In the genomic region with DNA sequence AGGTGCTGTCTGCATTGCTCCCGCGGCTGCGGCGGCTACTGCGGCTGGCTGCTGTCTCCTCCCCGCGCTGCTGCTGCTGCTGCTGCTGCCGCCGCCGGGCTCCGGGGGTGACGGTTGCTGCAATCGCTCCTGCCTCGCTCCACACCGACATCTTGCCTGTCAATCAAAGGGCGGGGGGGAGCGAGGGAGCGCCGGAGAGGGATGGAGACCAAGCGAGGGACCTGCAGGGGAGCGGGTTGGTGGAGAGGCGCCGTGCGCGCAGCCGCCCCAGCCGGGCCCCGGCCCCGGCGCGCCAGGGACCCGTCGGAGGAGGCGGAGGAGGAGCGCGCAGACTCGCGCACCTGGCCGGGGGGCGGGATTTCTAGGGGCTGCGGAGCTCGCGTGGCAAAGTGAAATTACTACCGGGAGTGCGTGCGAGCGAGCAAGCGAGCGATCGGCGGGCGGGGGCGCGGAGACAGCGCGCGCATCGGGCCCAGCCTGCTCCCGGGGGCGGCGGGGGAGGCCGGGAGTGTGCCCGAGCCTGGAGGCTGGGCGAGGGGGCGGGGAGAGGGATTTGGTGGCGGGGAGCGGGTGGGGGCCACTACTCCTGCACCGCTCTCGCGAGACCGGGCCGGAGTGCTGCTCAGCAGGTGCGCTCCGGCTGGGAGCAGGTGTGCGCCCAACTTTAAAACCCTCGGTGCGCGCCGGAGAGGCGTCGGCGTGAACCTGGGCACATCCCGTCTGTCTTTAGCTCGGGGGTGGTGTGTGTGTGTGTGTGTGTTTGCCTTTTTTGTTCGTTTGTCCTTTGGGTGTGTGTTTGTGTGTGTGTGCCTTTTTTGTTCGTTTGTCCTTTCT, we compare ENCODE assay signal across 8 cellular contexts. TPM values are rescaled to one million over a fixed set of nuclear protein-coding genes. Genes with fewer than 3 reads are reported as not detected.
DNase-seq lines count a peak whose midpoint lies in the region; ATAC-seq and TF ChIP-seq lines count a peak whose summit lies in the region.

A gene (minus strand): TSS at position 165 of the 834 bp plus-strand sequence. CDS start 735 bp downstream, outside the sequence.

- 0 out of 2 replicates have a peak, but pooled peaks cover 4% of the 10 kb centered on the region for H3K9me2 ChIP-seq in GM23338 (ENCODE audit: insufficient read depth)

- H4K20me1 ChIP-seq in GM23338 (replicated peaks; ENCODE audit: insufficient read depth) = no peaks in the 10 kb centered on the region; the same call in 1 of the 2 replicates

- peaks cover 5% of the 10 kb centered on the region; the same call in 1 of the 2 replicates for H3F3A ChIP-seq in GM23338 (replicated peaks; ENCODE audit: low read depth)

- H3K79me2 ChIP-seq in GM23338 (replicated peaks; ENCODE audit: insufficient read depth) = 0 out of 2 replicates have a peak, but pooled peaks cover 4% of the 10 kb centered on the region

- H3K27me3 Mint-ChIP-seq in GM23338 (ENCODE audit: insufficient read depth, low read depth, poor library complexity) = peaks cover 30% of the 10 kb centered on the region

- peaks cover 14% of the 10 kb centered on the region for H3K36me3 Mint-ChIP-seq in GM23338 (ENCODE audit: low read depth)

- H2AFZ ChIP-seq in GM23338 = peak within 1 kb of the TSS; percentile 94

- H3K4me3 Mint-ChIP-seq in GM23338 = peak within 1 kb of the TSS; percentile 88

- H3K27ac Mint-ChIP-seq in GM23338 = peak within 1 kb of the TSS; percentile 94

- TF ChIP-seq CTCF in GM23338 (conservative IDR thresholded peaks at IDR 0.05; ENCODE audit: low read depth in 2 of 2) = no peak
- no peak for TF ChIP-seq CTCF in VCaP (conservative IDR thresholded peaks at IDR 0.05)
- no peak for TF ChIP-seq CTCF in lung (IDR thresholded peaks at IDR 0.05; ENCODE audit: control extremely low read depth, extremely low read depth)

- intact Hi-C loops in sciatic nerve (cut with DNase I) = no loop called here

- H3K4me1 ChIP-seq in GM23338 (ENCODE audit: insufficient read depth) = peaks cover 17% of the 10 kb centered on the region
- peaks cover 0 to 3% of the 10 kb centered on the region in 2 donors for H3K4me1 ChIP-seq in lung (ENCODE audit: control insufficient read depth in 2 of 2, insufficient read depth in 2 of 2, low read length in 2 of 2)

- ATAC-seq in GM23338 = peak; percentile 91
- peak; percentile 78 for ATAC-seq in lung (ENCODE audit: insufficient read depth, low FRiP score)
- no peak for ATAC-seq in sciatic nerve

- peaks cover 36% of the 10 kb centered on the region for H3K9me3 Mint-ChIP-seq in GM23338

- H3K27me3 ChIP-seq in GM23338 (ENCODE audit: insufficient read depth) (peaks cover 7% of the 10 kb centered on the region; the same call in 1 of the 2 replicates), lung (ENCODE audit: control insufficient read depth, insufficient read depth) (peaks cover 3% of the 10 kb centered on the region)

- H3K4me1 Mint-ChIP-seq in GM23338 = peaks cover 27% of the 10 kb centered on the region

- DNase-seq in DMS53 (lab: John Stamatoyannopoulos, UW) (peak; percentile 99), GM23338 (ENCODE audit: low spot score) (peak; percentile 96), NCI-H1105 treated with DMSO at 0.1 percent for 48 hours (lab: John Stamatoyannopoulos, UW) (peak; percentile 98), caudate nucleus (lab: John Stamatoyannopoulos, UW) (peak in 56 of 61 donors; percentile 12 to 92 (median 68)), lung (ENCODE audit: low spot score) (peak; percentile 80), sciatic nerve (ENCODE audit: low spot score) (no peak)
- DNase-seq in stimulated activated CD8-positive, alpha-beta memory T cell treated with anti-CD3 and anti-CD28 coated beads, Interleukin-15, amount 100 ng/mL, for 4 hours (ENCODE audit: low read depth in 2 of 2) = peak; percentile 9 to 14

- H3K36me3 ChIP-seq in GM23338 (ENCODE audit: insufficient read depth) (peaks cover 4% of the 10 kb centered on the region; the same call in 1 of the 2 replicates), lung (ENCODE audit: control insufficient read depth in 2 of 2, insufficient read depth in 2 of 2, low read length in 2 of 2) (no peaks in the 10 kb centered on the region)

- H3K9me3 ChIP-seq in lung (ENCODE audit: control insufficient read depth in 2 of 2, insufficient read depth in 1 of 2, low read length in 1 of 2) = peaks cover 0 to 5% of the 10 kb centered on the region in 2 donors

- H3K4me2 ChIP-seq in GM23338 = peak within 1 kb of the TSS; percentile 99

- peak within 1 kb of the TSS; percentile 81 for H3K27ac ChIP-seq in GM23338 (ENCODE audit: low read depth)
- H3K27ac ChIP-seq in VCaP = peak within 1 kb of the TSS; percentile 91
- peak within 1 kb of the TSS; percentile 62 for H3K27ac ChIP-seq in caudate nucleus (ENCODE audit: low read depth, low read length)
- peak within 1 kb of the TSS in 1 of 2 donors; percentile 35 for H3K27ac ChIP-seq in lung (ENCODE audit: low read depth in 1 of 2, low read length in 1 of 2)

- H3K4me3 ChIP-seq in GM23338 (peak within 1 kb of the TSS; percentile 88), lung (peak within 1 kb of the TSS; percentile 32)

- WGBS in lung, 2 donors = 0 to 1% methylated on average over 72 to 85 of the region's 86 CpGs

TF ChIP-seq in GM23338, 12 proteins besides CTCF, POLR2A, EP300 and RAD21:
- TF ChIP-seq ZNF331 (CRISPR knock-in tag; IDR thresholded peaks at IDR 0.05; ENCODE audit: low read depth) (no peak), POLR2AphosphoS5 (IDR thresholded peaks at IDR 0.05; ENCODE audit: low read depth) (peak; percentile 95), NANOG (IDR thresholded peaks at IDR 0.05; ENCODE audit: borderline replicate concordance) (no peak)

RNA-seq across cellular contexts. Expression of the gene that starts here (rescaled TPM):
- total RNA-seq in GM23338 (2014; rRNA removed; shearing (Covaris generic)) = 2.2 and 2.7 TPM in 2 replicates
- polyA plus RNA-seq in GM23338 (2016; fragmentation: Nextera tagmentation; extraction: Ambion mirVana) (0.94 and 1.1 TPM in 2 replicates), lung (under 1 TPM; 0.09 to 0.24 TPM)
- total RNA-seq in lung (1 to 10 TPM in 1 of 2 donors, under 1 TPM in 1; 0.51 to 1.8 TPM), sciatic nerve (not detected)
